Comparison of ENCODE assay signal across 8 cellular contexts in genomic region chr19:13839938-13840750, GRCh38. TPM values are rescaled to one million over a fixed set of nuclear protein-coding genes. Genes with fewer than 3 reads are reported as not detected.
DNase-seq lines count a peak whose midpoint lies in the region; ATAC-seq and TF ChIP-seq lines count a peak whose summit lies in the region.

No MANE protein-coding gene starts in this region.

- peaks cover 0 to 30% (median 18%) of the 10 kb centered on the region in 4 donors for H3K36me3 ChIP-seq in upper lobe of left lung

- intact Hi-C loops in activated naive CD4-positive, alpha-beta T cell treated with anti-CD3 and anti-CD28 coated beads for 36 hours (cut with micrococcal nuclease) = loop anchor here (1.0 to 10.0 kb wide), 7 partner anchors 7 to 1055 kb away; partner anchors contain the start of gene CALR

- H3K27ac ChIP-seq in upper lobe of left lung = peak overlapping the region; percentile 99 to 100 (median 100)

- H3K4me1 Mint-ChIP-seq in activated naive CD4-positive, alpha-beta T cell treated with anti-CD3 and anti-CD28 coated beads for 36 hours (ENCODE audit: low read depth) = peaks cover 52% of the 10 kb centered on the region
- peaks cover 38% of the 10 kb centered on the region for H3K4me1 Mint-ChIP-seq in T-helper 1 cell treated with Interleukin-12 subunit alpha and Interleukin-12 subunit beta and Interleukin-4 antibody, amounts not matched to agents 30 μg/mL and 1 μg/mL, for 36 hours (ENCODE audit: low read depth)

- no peaks in the 10 kb centered on the region for H3K9me3 ChIP-seq in upper lobe of left lung

- TF ChIP-seq POLR2A in upper lobe of left lung (IDR thresholded peaks at IDR 0.05) = peak in 2 of 4 donors; percentile 51 to 79

- H3K36me3 Mint-ChIP-seq in activated naive CD4-positive, alpha-beta T cell treated with anti-CD3 and anti-CD28 coated beads for 36 hours (ENCODE audit: low read depth) = peaks cover 48% of the 10 kb centered on the region
- peaks cover 16% of the 10 kb centered on the region for H3K36me3 Mint-ChIP-seq in T-helper 1 cell treated with Interleukin-12 subunit alpha and Interleukin-12 subunit beta and Interleukin-4 antibody, amounts not matched to agents 30 μg/mL and 1 μg/mL, for 36 hours (ENCODE audit: low read depth)

- peak overlapping the region; percentile 99 for H3K27ac Mint-ChIP-seq in activated naive CD4-positive, alpha-beta T cell treated with anti-CD3 and anti-CD28 coated beads for 36 hours
- H3K27ac Mint-ChIP-seq in T-helper 1 cell treated with Interleukin-12 subunit alpha and Interleukin-12 subunit beta and Interleukin-4 antibody, amounts not matched to agents 30 μg/mL and 1 μg/mL, for 36 hours = peak overlapping the region; percentile 92

- no peak for TF ChIP-seq CTCF in upper lobe of left lung (IDR thresholded peaks at IDR 0.05)

- 9 to 18% methylated on average over 19 to 21 of the region's 22 CpGs for WGBS in upper lobe of left lung, 2 donors

- no peaks in the 10 kb centered on the region for H3K27me3 ChIP-seq in upper lobe of left lung

- no peaks in the 10 kb centered on the region for H3K27me3 Mint-ChIP-seq in activated naive CD4-positive, alpha-beta T cell treated with anti-CD3 and anti-CD28 coated beads for 36 hours (ENCODE audit: low read depth)
- H3K27me3 Mint-ChIP-seq in T-helper 1 cell treated with Interleukin-12 subunit alpha and Interleukin-12 subunit beta and Interleukin-4 antibody, amounts not matched to agents 30 μg/mL and 1 μg/mL, for 36 hours (ENCODE audit: low read depth) = no peaks in the 10 kb centered on the region

- peak; percentile 16 to 39 for ATAC-seq in upper lobe of left lung (ENCODE audit: low FRiP score in 2 of 2)
- no peak for ATAC-seq in HG03469 (IDR thresholded peaks at IDR 0.05; ENCODE audit: unreplicated experiment)

- CTCF ChIA-PET in activated naive CD4-positive, alpha-beta T cell treated with anti-CD3 and anti-CD28 coated beads for 36 hours (lab: Charles Lee) = interaction anchor here (0.5 to 3.2 kb wide), 3 partner anchors 22 to 104 kb away, joined by 3 to 14 read pairs (median 3); partner anchors contain the start of gene MRI1

- TF ChIP-seq EP300 in upper lobe of left lung (IDR thresholded peaks at IDR 0.05) = peak in 2 of 4 donors; percentile 44 to 64

- DNase-seq in activated naive CD4-positive, alpha-beta T cell treated with anti-CD3 and anti-CD28 coated beads for 36 hours = peak; percentile 34
- no peak for DNase-seq in activated naive CD4-positive, alpha-beta T cell (lab: John Stamatoyannopoulos, UW)
- peak; percentile 50 for DNase-seq in central memory CD4-positive, alpha-beta T cell
- DNase-seq in lung microvascular endothelial cell (ENCODE audit: low read depth in 2 of 2) (peak; percentile 53 to 71), upper lobe of left lung (peak; percentile 75 to 90), GM19240 (ENCODE audit: insufficient read length, low spot score) (no peak)

- peaks cover 55 to 86% (median 70%) of the 10 kb centered on the region in 4 donors for H3K4me1 ChIP-seq in upper lobe of left lung

- H3K4me3 ChIP-seq in upper lobe of left lung = peak overlapping the region; percentile 71 to 97 (median 90)

- peak overlapping the region; percentile 93 for H3K4me3 Mint-ChIP-seq in activated naive CD4-positive, alpha-beta T cell treated with anti-CD3 and anti-CD28 coated beads for 36 hours
- peak overlapping the region; percentile 93 for H3K4me3 Mint-ChIP-seq in T-helper 1 cell treated with Interleukin-12 subunit alpha and Interleukin-12 subunit beta and Interleukin-4 antibody, amounts not matched to agents 30 μg/mL and 1 μg/mL, for 36 hours

- H3K9me3 Mint-ChIP-seq in activated naive CD4-positive, alpha-beta T cell treated with anti-CD3 and anti-CD28 coated beads for 36 hours = no peaks in the 10 kb centered on the region
- no peaks in the 10 kb centered on the region for H3K9me3 Mint-ChIP-seq in T-helper 1 cell treated with Interleukin-12 subunit alpha and Interleukin-12 subunit beta and Interleukin-4 antibody, amounts not matched to agents 30 μg/mL and 1 μg/mL, for 36 hours

RNA-seq across cellular contexts. Expression of gene NANOS3, which starts 36.8 kb away (rescaled TPM):
- total RNA-seq in activated naive CD4-positive, alpha-beta T cell treated with anti-CD3 and anti-CD28 coated beads for 36 hours = under 1 TPM; 0.55 to 0.74 TPM
- total RNA-seq in lung microvascular endothelial cell (0.40 TPM in 1 of 2 replicates, not detected in the other), upper lobe of left lung (1 to 10 TPM in 2 of 6 donors, not detected in 4; 1.3 to 5.2 TPM)

RNA-seq across cellular contexts. Expression of gene ZSWIM4, which starts 44.9 kb away (rescaled TPM):
- total RNA-seq in activated naive CD4-positive, alpha-beta T cell treated with anti-CD3 and anti-CD28 coated beads for 36 hours = 1 to 10 TPM; 6.7 to 7.1 TPM
- total RNA-seq in lung microvascular endothelial cell = 7.8 and 11.3 TPM in 2 replicates
- 10 to 100 TPM in 4 of 6 donors, 1 to 10 TPM in 2; 7.3 to 22.6 (median 10.1) TPM for total RNA-seq in upper lobe of left lung

Comparison
In these comparisons a context has a peak if more than half of its experiments do, and no peak if none do; other contexts are left out.
1. DNase-seq: peak in activated naive CD4-positive, alpha-beta T cell treated with anti-CD3 and anti-CD28 coated beads for 36 hours (single experiment), central memory CD4-positive, alpha-beta T cell (single experiment), lung microvascular endothelial cell (2 of 2) and upper lobe of left lung (2 of 2); none in activated naive CD4-positive, alpha-beta T cell (0 of 4) and GM19240 (single experiment).